Comparison of ENCODE assay signal across 12 cellular contexts in genomic region chr2:179562330-179562885, GRCh38.
DNase-seq lines count a peak whose midpoint lies in the region; ATAC-seq, FAIRE-seq and TF ChIP-seq lines count a peak whose summit lies in the region.
"Had no signal": no experiment of that assay in that cellular context is flagged by ENCODE, and none has a peak within 500 bp of the region (broad histone marks: within the 10 kb centered on the region; RNA-seq: fewer than 3 reads in every experiment).

No MANE protein-coding gene starts in this region.

- FAIRE-seq in D721Med (lab: Jason Lieb, UNC): no peak
- FAIRE-seq: bronchial epithelial cell had no signal

- peak; percentile 26 for DNase-seq in M059J (ENCODE audit: low read depth)
- DNase-seq in NCI-H2171 treated with DMSO at 0.1 percent for 48 hours (lab: John Stamatoyannopoulos, UW): peak; percentile 89
- no peak for DNase-seq in epithelial cell of proximal tubule (ENCODE audit: low read depth)
- DNase-seq in renal cortical epithelial cell (ENCODE audit: low read depth): peak; percentile 78
- no peak for DNase-seq in D721Med (ENCODE audit: insufficient read length, low spot score)
- DNase-seq in T1000 (lab: John Stamatoyannopoulos, UW): no peak
- DNase-seq in activated CD8-positive, alpha-beta memory T cell treated with anti-CD3 and anti-CD28 coated beads, Interleukin-2, amount 50 U/mL, for 4 hours: no peak
- DNase-seq: activated CD4-positive, alpha-beta T cell treated with anti-CD3 and anti-CD28 coated beads, Interleukin-2, amount 50 U/mL, for 1 hour; CD4-positive, CD25-positive, alpha-beta regulatory T cell; PC-9 had no signal

- H3K4me3 ChIP-seq in epithelial cell of proximal tubule (ENCODE audit: low read depth, low read length): peak overlapping the region; percentile 47
- H3K4me3 ChIP-seq: PC-9 had no signal

- ATAC-seq in HG03521 (IDR thresholded peaks at IDR 0.05; ENCODE audit: unreplicated experiment): no peak

- no peak for TF ChIP-seq CTCF in epithelial cell of proximal tubule (conservative IDR thresholded peaks at IDR 0.05; ENCODE audit: low read depth, low read length)
- no peak for TF ChIP-seq CTCF in D721Med (IDR thresholded peaks at IDR 0.05; ENCODE audit: insufficient read depth, missing control alignments)

Comparison
In these comparisons a context has a peak if more than half of its experiments do, and no peak if none do; other contexts are left out.
1. DNase-seq: peak in M059J (single experiment), NCI-H2171 treated with DMSO at 0.1 percent for 48 hours (single experiment) and renal cortical epithelial cell (single experiment); none in epithelial cell of proximal tubule (single experiment), D721Med (single experiment), T1000 (single experiment) and activated CD8-positive, alpha-beta memory T cell treated with anti-CD3 and anti-CD28 coated beads, Interleukin-2, amount 50 U/mL, for 4 hours (single experiment).